8 cellular contexts compared by ENCODE assay signal in the genomic region with DNA sequence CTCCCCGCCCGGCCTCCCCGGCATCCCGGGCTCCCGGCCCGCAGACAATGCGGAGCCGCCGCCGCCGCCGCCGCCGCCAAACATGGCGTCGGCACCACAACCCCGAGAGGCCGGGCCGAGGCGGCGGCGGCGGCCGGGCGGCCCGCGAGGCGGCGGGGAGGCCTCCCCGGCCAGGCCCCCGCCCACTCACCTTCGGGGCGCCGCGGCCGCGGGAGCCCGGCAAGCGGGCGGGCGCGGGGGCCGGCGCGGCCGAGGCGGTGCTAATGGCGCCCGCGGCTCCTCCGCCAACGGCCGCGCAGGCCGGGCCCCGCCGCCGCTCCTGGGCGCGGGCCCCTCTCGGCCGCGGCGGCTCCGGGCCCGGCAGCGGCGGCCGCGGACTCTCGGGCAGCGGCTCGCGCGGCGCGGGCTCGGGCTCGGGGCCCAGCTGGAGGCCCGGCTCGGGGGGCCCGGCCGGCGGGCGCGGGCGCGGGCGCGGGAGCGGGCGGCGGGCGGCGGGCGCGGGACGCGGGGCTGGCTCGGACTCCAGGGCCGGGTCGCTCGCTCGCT. TPM values are rescaled to one million over a fixed set of nuclear protein-coding genes. Genes with fewer than 3 reads are reported as not detected.
A peak's percentile ranks its signal among the peaks of the same experiment; 100 is the strongest.
DNase-seq lines count a peak whose midpoint lies in the region; ATAC-seq and TF ChIP-seq lines count a peak whose summit lies in the region.

No MANE protein-coding gene starts in this region.

- H4K20me1 ChIP-seq in neural progenitor cell (ENCODE audit: low read depth) = peaks cover 46% of the 10 kb centered on the region

- peaks cover 19% of the 10 kb centered on the region for H3K9me3 Mint-ChIP-seq in neural progenitor cell

- H2AFZ ChIP-seq in neural progenitor cell (replicated peaks) = no peak overlapping the region

- H3K4me3 ChIP-seq in NT2/D1 (ENCODE audit: insufficient read length, low read depth) = peak overlapping the region; percentile 75
- H3K4me3 ChIP-seq in ectodermal cell (ENCODE audit: insufficient read depth, low read depth, low read length) = peak overlapping the region; percentile 94
- peak overlapping the region; percentile 97 for H3K4me3 ChIP-seq in neural progenitor cell

- ATAC-seq in GM21786 (IDR thresholded peaks at IDR 0.05; ENCODE audit: unreplicated experiment) = no peak

- 0% methylated on average over 104 of the region's 104 CpGs for whole genome bisulfite sequencing in ectodermal cell, 2 experiments

- H3K27ac Mint-ChIP-seq in neural progenitor cell = no peak overlapping the region

- H3K36me3 Mint-ChIP-seq in neural progenitor cell = peaks cover 27% of the 10 kb centered on the region

- TF ChIP-seq CTCF in GM13977 (IDR thresholded peaks at IDR 0.05; ENCODE audit: extremely low read depth, insufficient read depth, missing control alignments) (no peak), neural progenitor cell (IDR thresholded peaks at IDR 0.05) (no peak)

- H3K4me1 Mint-ChIP-seq in neural progenitor cell = peaks cover 26% of the 10 kb centered on the region

- DNase-seq in GM13977 (ENCODE audit: low spot score) = peak; percentile 59
- DNase-seq in NT2/D1 (ENCODE audit: low read depth, low spot score) = no peak
- peak; percentile 67 for DNase-seq in neural progenitor cell (ENCODE audit: low spot score)
- no peak for DNase-seq in occipital lobe (lab: John Stamatoyannopoulos, UW)
- no peak for DNase-seq in NCI-H82 (lab: John Stamatoyannopoulos, UW)
- no peak for DNase-seq in NK-92 treated with Interleukin-12 subunit alpha and Interleukin-12 subunit beta, amount 100 ng/mL, for 24 hours (lab: John Stamatoyannopoulos, UW)

- peaks cover 42% of the 10 kb centered on the region; the same call in 1 of the 2 replicates for H3K9me3 ChIP-seq in NT2/D1 (ENCODE audit: insufficient read depth, low read length)
- no peaks in the 10 kb centered on the region for H3K9me3 ChIP-seq in ectodermal cell (ENCODE audit: control insufficient read depth, low read length)
- H3K9me3 ChIP-seq in neural progenitor cell (ENCODE audit: low read depth) = peaks cover 7% of the 10 kb centered on the region

- H3K27ac ChIP-seq in ectodermal cell (ENCODE audit: insufficient read depth, low read depth, low read length, poor library complexity, severe bottlenecking) (no peak overlapping the region), neural progenitor cell (no peak overlapping the region)

- in situ Hi-C loops in GM13977 (cut with MboI; ENCODE audit: low pct_unique_long_range_greater_than_20kb, low sequenced_read_pairs, unreplicated experiment) = no loop called here

- H3K27me3 Mint-ChIP-seq in neural progenitor cell (ENCODE audit: insufficient read depth, low read depth) = peaks cover 11% of the 10 kb centered on the region

- H3K4me2 ChIP-seq in neural progenitor cell = peak overlapping the region; percentile 98

- H3K36me3 ChIP-seq in NT2/D1 (ENCODE audit: insufficient read depth, insufficient read length, low read length) (peaks cover 42% of the 10 kb centered on the region), ectodermal cell (ENCODE audit: control insufficient read depth, insufficient read depth, low read length) (peaks cover 19% of the 10 kb centered on the region), neural progenitor cell (no peaks in the 10 kb centered on the region)

- H3K4me1 ChIP-seq in NT2/D1 (ENCODE audit: insufficient read depth, insufficient read length) = peaks cover 5% of the 10 kb centered on the region
- peaks cover 10% of the 10 kb centered on the region for H3K4me1 ChIP-seq in ectodermal cell (ENCODE audit: control insufficient read depth, insufficient read depth, low read length)
- H3K4me1 ChIP-seq in neural progenitor cell = peaks cover 11% of the 10 kb centered on the region

- peaks cover 52% of the 10 kb centered on the region for H3K79me2 ChIP-seq in neural progenitor cell (ENCODE audit: low read depth)

- H3K27me3 ChIP-seq in NT2/D1 (ENCODE audit: insufficient read depth, insufficient read length) (no peaks in the 10 kb centered on the region), ectodermal cell (ENCODE audit: control insufficient read depth, insufficient read depth, low read length, poor library complexity, severe bottlenecking) (no peaks in the 10 kb centered on the region), neural progenitor cell (no peaks in the 10 kb centered on the region)

- H3K9ac ChIP-seq in NT2/D1 (ENCODE audit: insufficient read length, low read depth) (peak overlapping the region; percentile 88), neural progenitor cell (peak overlapping the region; percentile 86)

- H3K4me3 Mint-ChIP-seq in neural progenitor cell = peak overlapping the region; percentile 64

- H3F3A ChIP-seq in neural progenitor cell (ENCODE audit: low read depth) = no peaks in the 10 kb centered on the region

RNA-seq across cellular contexts. Expression of a gene that starts 0.3 kb away (rescaled TPM):
- polyA plus RNA-seq in ectodermal cell (2013, experiment 1 of 4) = 38.7 TPM
- 46.9 TPM for polyA plus RNA-seq in ectodermal cell (2013, experiment 2 of 4)
- 34.8 TPM for polyA plus RNA-seq in ectodermal cell (2013, experiment 3 of 4)
- 38.7 TPM for polyA plus RNA-seq in ectodermal cell (2013, experiment 4 of 4)
- 31.2 and 46.7 TPM in 2 replicates for total RNA-seq in neural progenitor cell (ENCODE audit: low replicate concordance)
- 44.0 TPM for total RNA-seq in occipital lobe

RNA-seq across cellular contexts. Expression of a gene that starts 26.3 kb away (rescaled TPM):
- polyA plus RNA-seq in ectodermal cell (2013, experiment 1 of 4) = 36.2 TPM
- polyA plus RNA-seq in ectodermal cell (2013, experiment 2 of 4) = 37.0 TPM
- 27.4 TPM for polyA plus RNA-seq in ectodermal cell (2013, experiment 3 of 4)
- polyA plus RNA-seq in ectodermal cell (2013, experiment 4 of 4) = 28.7 TPM
- total RNA-seq in neural progenitor cell (ENCODE audit: low replicate concordance) (23.1 and 29.3 TPM in 2 replicates), occipital lobe (24.2 TPM)

Comparison
In these comparisons a context has a peak if more than half of its experiments do, and no peak if none do; other contexts are left out.
1. DNase-seq: peak in GM13977 (single experiment) and neural progenitor cell (single experiment); none in NT2/D1 (single experiment), occipital lobe (single experiment), NCI-H82 (single experiment) and NK-92 treated with Interleukin-12 subunit alpha and Interleukin-12 subunit beta, amount 100 ng/mL, for 24 hours (single experiment).
2. Peak in every context shown above with its lines, with median percentiles within 50 percentile points of each other: H3K4me3 ChIP-seq.